ENCODE assay signal across 1 cellular context in genomic region chr1:204152310-204153044, GRCh38.
TF ChIP-seq lines count a peak whose summit lies in the region.

No MANE protein-coding gene starts in this region.

TF ChIP-seq in HEK293, 187 proteins besides CTCF, POLR2A, EP300 and RAD21 (continued from another document):
- no peak for TF ChIP-seq ZNF132 (tag by site-specific recombination; IDR thresholded peaks at IDR 0.05; ENCODE audit: borderline replicate concordance)
- no peak for TF ChIP-seq PRDM1 (tag by site-specific recombination; IDR thresholded peaks at IDR 0.05)
- peak; percentile 71 for TF ChIP-seq ZIC2 (tag by site-specific recombination; IDR thresholded peaks at IDR 0.05)
- TF ChIP-seq ZNF571 (tag by site-specific recombination; IDR thresholded peaks at IDR 0.05), result no peak
- TF ChIP-seq, protein P1, sequence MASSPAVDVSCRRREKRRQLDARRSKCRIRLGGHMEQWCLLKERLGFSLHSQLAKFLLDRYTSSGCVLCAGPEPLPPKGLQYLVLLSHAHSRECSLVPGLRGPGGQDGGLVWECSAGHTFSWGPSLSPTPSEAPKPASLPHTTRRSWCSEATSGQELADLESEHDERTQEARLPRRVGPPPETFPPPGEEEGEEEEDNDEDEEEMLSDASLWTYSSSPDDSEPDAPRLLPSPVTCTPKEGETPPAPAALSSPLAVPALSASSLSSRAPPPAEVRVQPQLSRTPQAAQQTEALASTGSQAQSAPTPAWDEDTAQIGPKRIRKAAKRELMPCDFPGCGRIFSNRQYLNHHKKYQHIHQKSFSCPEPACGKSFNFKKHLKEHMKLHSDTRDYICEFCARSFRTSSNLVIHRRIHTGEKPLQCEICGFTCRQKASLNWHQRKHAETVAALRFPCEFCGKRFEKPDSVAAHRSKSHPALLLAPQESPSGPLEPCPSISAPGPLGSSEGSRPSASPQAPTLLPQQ (tag by site-specific recombination; IDR thresholded peaks at IDR 0.05), result peak; percentile 13; the same call in 1 of the 2 replicates
- TF ChIP-seq, protein P2, sequence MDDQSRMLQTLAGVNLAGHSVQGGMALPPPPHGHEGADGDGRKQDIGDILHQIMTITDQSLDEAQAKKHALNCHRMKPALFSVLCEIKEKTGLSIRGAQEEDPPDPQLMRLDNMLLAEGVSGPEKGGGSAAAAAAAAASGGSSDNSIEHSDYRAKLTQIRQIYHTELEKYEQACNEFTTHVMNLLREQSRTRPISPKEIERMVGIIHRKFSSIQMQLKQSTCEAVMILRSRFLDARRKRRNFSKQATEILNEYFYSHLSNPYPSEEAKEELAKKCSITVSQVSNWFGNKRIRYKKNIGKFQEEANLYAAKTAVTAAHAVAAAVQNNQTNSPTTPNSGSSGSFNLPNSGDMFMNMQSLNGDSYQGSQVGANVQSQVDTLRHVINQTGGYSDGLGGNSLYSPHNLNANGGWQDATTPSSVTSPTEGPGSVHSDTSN (CRISPR knock-in tag; IDR thresholded peaks at IDR 0.05), result no peak
- TF ChIP-seq ZNF529 (tag by site-specific recombination; IDR thresholded peaks at IDR 0.05; ENCODE audit: insufficient replicate concordance), result no peak
- TF ChIP-seq, protein P3, sequence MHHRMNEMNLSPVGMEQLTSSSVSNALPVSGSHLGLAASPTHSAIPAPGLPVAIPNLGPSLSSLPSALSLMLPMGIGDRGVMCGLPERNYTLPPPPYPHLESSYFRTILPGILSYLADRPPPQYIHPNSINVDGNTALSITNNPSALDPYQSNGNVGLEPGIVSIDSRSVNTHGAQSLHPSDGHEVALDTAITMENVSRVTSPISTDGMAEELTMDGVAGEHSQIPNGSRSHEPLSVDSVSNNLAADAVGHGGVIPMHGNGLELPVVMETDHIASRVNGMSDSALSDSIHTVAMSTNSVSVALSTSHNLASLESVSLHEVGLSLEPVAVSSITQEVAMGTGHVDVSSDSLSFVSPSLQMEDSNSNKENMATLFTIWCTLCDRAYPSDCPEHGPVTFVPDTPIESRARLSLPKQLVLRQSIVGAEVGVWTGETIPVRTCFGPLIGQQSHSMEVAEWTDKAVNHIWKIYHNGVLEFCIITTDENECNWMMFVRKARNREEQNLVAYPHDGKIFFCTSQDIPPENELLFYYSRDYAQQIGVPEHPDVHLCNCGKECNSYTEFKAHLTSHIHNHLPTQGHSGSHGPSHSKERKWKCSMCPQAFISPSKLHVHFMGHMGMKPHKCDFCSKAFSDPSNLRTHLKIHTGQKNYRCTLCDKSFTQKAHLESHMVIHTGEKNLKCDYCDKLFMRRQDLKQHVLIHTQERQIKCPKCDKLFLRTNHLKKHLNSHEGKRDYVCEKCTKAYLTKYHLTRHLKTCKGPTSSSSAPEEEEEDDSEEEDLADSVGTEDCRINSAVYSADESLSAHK (tag by site-specific recombination; IDR thresholded peaks at IDR 0.05), result no peak
- no peak for TF ChIP-seq ZNF37A (tag by site-specific recombination; IDR thresholded peaks at IDR 0.05)
- TF ChIP-seq YY1 (tag by site-specific recombination; IDR thresholded peaks at IDR 0.05), result no peak
- no peak for TF ChIP-seq OVOL3 (tag by site-specific recombination; IDR thresholded peaks at IDR 0.05)
- TF ChIP-seq ZNF600 (tag by site-specific recombination; IDR thresholded peaks at IDR 0.05), result peak; percentile 67; the same call in 1 of the 2 replicates
- peak; percentile 76 for TF ChIP-seq ZNF335 (tag by site-specific recombination; conservative IDR thresholded peaks at IDR 0.05)
- TF ChIP-seq, protein P4, sequence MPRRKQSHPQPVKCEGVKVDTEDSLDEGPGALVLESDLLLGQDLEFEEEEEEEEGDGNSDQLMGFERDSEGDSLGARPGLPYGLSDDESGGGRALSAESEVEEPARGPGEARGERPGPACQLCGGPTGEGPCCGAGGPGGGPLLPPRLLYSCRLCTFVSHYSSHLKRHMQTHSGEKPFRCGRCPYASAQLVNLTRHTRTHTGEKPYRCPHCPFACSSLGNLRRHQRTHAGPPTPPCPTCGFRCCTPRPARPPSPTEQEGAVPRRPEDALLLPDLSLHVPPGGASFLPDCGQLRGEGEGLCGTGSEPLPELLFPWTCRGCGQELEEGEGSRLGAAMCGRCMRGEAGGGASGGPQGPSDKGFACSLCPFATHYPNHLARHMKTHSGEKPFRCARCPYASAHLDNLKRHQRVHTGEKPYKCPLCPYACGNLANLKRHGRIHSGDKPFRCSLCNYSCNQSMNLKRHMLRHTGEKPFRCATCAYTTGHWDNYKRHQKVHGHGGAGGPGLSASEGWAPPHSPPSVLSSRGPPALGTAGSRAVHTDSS (tag by site-specific recombination; IDR thresholded peaks at IDR 0.05), result no peak
- TF ChIP-seq GLIS2 (tag by site-specific recombination; IDR thresholded peaks at IDR 0.05), result peak; percentile 65
- no peak for TF ChIP-seq ZNF248 (tag by site-specific recombination; IDR thresholded peaks at IDR 0.05)
- no peak for TF ChIP-seq ZNF184 (tag by site-specific recombination; IDR thresholded peaks at IDR 0.05)
- TF ChIP-seq RBAK (tag by site-specific recombination; IDR thresholded peaks at IDR 0.05), result no peak
- TF ChIP-seq KLF8 (tag by site-specific recombination; IDR thresholded peaks at IDR 0.05), result no peak
- no peak for TF ChIP-seq SETDB1 (IDR thresholded peaks at IDR 0.05; ENCODE audit: insufficient read length, low read length)
- no peak for TF ChIP-seq KLF9 (tag by site-specific recombination; IDR thresholded peaks at IDR 0.05; ENCODE audit: low read depth)
- TF ChIP-seq ZNF639 (tag by site-specific recombination; IDR thresholded peaks at IDR 0.05), result no peak
- no peak for TF ChIP-seq ZFHX2 (tag by site-specific recombination; conservative IDR thresholded peaks at IDR 0.05)
- 0 out of 2 replicates have a peak, but pooled peaks have one; percentile 17 for TF ChIP-seq ZBTB10 (tag by site-specific recombination; IDR thresholded peaks at IDR 0.05)
